ENCODE assay signal across 14 cellular contexts in the genomic region with DNA sequence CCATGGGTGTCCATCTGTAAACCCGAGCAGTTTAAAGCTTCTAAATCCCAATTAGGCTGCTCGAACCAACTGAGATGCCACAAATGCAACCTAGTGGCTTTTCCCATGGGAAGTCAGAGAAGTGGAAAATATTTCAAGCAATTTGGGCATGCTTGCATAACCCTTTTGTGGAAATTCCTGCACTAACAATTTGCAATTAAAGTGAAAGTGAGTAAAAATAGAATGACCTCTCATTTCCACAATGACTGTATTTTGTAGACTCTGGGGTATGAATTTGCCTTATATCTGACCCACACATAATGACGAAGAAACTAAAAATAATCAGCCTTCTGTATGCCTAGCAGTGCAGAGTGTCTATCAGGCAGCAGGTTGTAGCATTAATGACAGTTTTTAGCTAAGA.
DNase-seq lines count a peak whose midpoint lies in the region; ATAC-seq and TF ChIP-seq lines count a peak whose summit lies in the region.
"Had no signal": no experiment of that assay in that cellular context is flagged by ENCODE, and none has a peak within 500 bp of the region (broad histone marks: within the 10 kb centered on the region; RNA-seq: fewer than 3 reads in every experiment).

No MANE protein-coding gene starts in this region.

- no peaks in the 10 kb centered on the region for H3K27me3 ChIP-seq in lower lobe of right lung (ENCODE audit: low read depth)

- H3K27ac ChIP-seq in lower lobe of right lung = no peak overlapping the region

- ATAC-seq in HG03575 (IDR thresholded peaks at IDR 0.05; ENCODE audit: extremely low read depth, insufficient number of reproducible peaks, low FRiP score, unreplicated experiment) (peak; percentile 76), lower lobe of right lung (no peak), HG02970 (IDR thresholded peaks at IDR 0.05; ENCODE audit: low FRiP score, unreplicated experiment) (no peak)
- ATAC-seq: CD8-positive, alpha-beta T cell; naive thymus-derived CD8-positive, alpha-beta T cell had no signal

- intact Hi-C loops in lower lobe of right lung (cut with DNase I) = no loop called here

- no peak overlapping the region for H3K4me3 ChIP-seq in lower lobe of right lung

- no peaks in the 10 kb centered on the region for H3K9me3 ChIP-seq in lower lobe of right lung

- peak; percentile 57 for DNase-seq in AG09319 (ENCODE audit: extremely low read depth, low read depth)
- DNase-seq in GM20000 (ENCODE audit: low spot score) = peak; percentile 61
- DNase-seq in fibroblast of the conjunctiva (ENCODE audit: low read depth) = peak; percentile 26
- no peak for DNase-seq in lower lobe of right lung
- no peak for DNase-seq in NCI-H1436 treated with DMSO at 0.1 percent for 48 hours (lab: John Stamatoyannopoulos, UW)
- DNase-seq in C1 segment of cervical spinal cord (lab: John Stamatoyannopoulos, UW) = no peak
- DNase-seq: activated CD4-positive, alpha-beta T cell treated with anti-CD3 and anti-CD28 coated beads, Interleukin-2, amount 50 U/mL, for 48 hours; CD8-positive, alpha-beta T cell; head of caudate nucleus; naive thymus-derived CD8-positive, alpha-beta T cell; NCI-H146; SHP77 had no signal

- no peak for TF ChIP-seq CTCF in AG09319 (IDR thresholded peaks at IDR 0.05; ENCODE audit: low read depth, low read length)
- TF ChIP-seq CTCF in GM20000 (IDR thresholded peaks at IDR 0.05; ENCODE audit: extremely low read depth, missing control alignments) = no peak
- TF ChIP-seq CTCF in lower lobe of right lung (IDR thresholded peaks at IDR 0.05) = no peak

- no peaks in the 10 kb centered on the region for H3K36me3 ChIP-seq in lower lobe of right lung

- peaks cover 5% of the 10 kb centered on the region for H3K4me1 ChIP-seq in lower lobe of right lung

Comparison
In these comparisons a context has a peak if more than half of its experiments do, and no peak if none do; other contexts are left out.
1. DNase-seq: peak in AG09319 (single experiment), GM20000 (single experiment) and fibroblast of the conjunctiva (single experiment); none in lower lobe of right lung (single experiment), NCI-H1436 treated with DMSO at 0.1 percent for 48 hours (single experiment) and C1 segment of cervical spinal cord (0 of 14).